ENCODE assay signal across 2 cellular contexts in the genomic region with DNA sequence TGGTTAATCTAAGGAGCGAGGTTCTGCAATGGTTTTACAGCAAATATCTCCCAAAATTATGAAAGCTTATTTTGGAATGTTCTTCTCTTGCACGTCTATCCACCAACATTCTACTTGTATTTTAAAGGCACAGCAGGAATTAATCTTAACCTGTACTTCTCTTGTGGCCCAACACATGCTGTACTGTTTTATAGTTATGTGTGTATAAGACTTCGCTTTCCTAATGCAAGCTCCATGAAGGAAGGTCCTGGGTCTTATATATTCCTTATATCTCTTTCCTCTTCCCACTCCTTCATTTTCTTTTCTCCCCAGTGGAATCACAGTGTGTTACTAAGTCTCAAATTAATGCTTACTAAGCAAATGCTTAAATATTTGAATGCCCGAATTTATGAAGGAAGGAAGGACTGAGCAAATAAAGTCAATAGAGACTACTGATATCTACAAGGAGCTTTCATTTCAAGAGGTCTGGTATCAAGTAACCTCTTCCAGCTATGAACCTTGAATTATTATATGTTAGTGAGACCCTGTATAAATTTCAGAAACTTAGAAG.
TF ChIP-seq lines count a peak whose summit lies in the region.

No MANE protein-coding gene starts in this region.

TF ChIP-seq in K562, 482 proteins besides CTCF, POLR2A, EP300 and RAD21:
- TF ChIP-seq C11orf30 (IDR thresholded peaks at IDR 0.05; ENCODE audit: low read depth), result peak; percentile 82
- TF ChIP-seq, protein P1, sequence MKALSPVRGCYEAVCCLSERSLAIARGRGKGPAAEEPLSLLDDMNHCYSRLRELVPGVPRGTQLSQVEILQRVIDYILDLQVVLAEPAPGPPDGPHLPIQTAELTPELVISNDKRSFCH (CRISPR knock-in tag; IDR thresholded peaks at IDR 0.05), result no peak
- TF ChIP-seq, protein P1 (tag; IDR thresholded peaks at IDR 0.05), result no peak
- peak; percentile 88 for TF ChIP-seq ZNF316 (IDR thresholded peaks at IDR 0.05)
- TF ChIP-seq MAFG (tag; conservative IDR thresholded peaks at IDR 0.05), result peak; percentile 91
- TF ChIP-seq MAFF (IDR thresholded peaks at IDR 0.05; ENCODE audit: low read length), result peak; percentile 83
- TF ChIP-seq MAFK (IDR thresholded peaks at IDR 0.05; ENCODE audit: low read length), result peak; percentile 83
- TF ChIP-seq CHCHD3 (CRISPR knock-in tag; IDR thresholded peaks at IDR 0.05), result no peak
TF ChIP-seq in K562: peak in this region for 5.

TF ChIP-seq in GM23338, 12 proteins besides CTCF, POLR2A, EP300 and RAD21:
- TF ChIP-seq JUNB (IDR thresholded peaks at IDR 0.05; ENCODE audit: unreplicated experiment) (no peak), NANOG (IDR thresholded peaks at IDR 0.05; ENCODE audit: borderline replicate concordance) (no peak), POLR2AphosphoS5 (IDR thresholded peaks at IDR 0.05; ENCODE audit: low read depth) (no peak), STAT1 (IDR thresholded peaks at IDR 0.05; ENCODE audit: unreplicated experiment) (no peak)
